19 cellular contexts compared by ENCODE assay signal in the genomic region with DNA sequence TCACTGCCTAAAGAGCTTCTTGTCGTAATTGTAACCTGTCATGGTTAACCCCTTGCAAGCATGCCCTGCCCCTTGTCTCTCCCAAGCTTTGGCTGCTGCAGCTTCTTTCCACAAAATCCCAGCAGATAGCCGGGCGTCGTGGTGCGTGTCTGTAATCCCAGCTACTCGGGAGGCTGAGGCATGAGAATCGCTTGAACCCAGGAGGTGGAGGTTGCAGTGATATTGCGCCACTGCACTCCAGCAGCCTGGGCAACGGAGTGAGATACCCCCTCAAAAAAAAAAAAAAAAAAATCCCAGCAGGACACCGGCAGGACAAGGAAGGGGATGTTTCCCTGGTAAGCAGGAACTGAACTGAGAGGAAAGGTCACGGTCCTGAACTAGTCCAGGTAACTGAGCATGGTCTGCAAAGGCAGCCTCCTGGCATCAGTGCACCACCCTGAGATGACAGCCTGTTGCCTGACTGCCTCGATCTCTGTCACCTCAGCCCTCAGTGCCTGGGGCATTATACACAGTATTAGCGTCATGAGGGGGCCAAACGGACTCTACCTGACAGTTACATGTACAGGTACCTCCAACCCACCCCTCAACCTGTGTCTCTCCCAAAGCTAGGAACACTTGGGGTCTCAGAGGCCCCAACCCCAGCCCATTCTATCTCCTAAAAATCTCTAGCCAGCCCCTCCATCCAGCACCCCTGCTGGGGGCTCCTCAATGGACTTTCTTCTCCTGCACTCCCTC. TPM values are rescaled to one million over a fixed set of nuclear protein-coding genes. Genes with fewer than 3 reads are reported as not detected.
A peak's percentile ranks its signal among the peaks of the same experiment; 100 is the strongest.
DNase-seq lines count a peak whose midpoint lies in the region; ATAC-seq and TF ChIP-seq lines count a peak whose summit lies in the region.
"Had no signal": no experiment of that assay in that cellular context is flagged by ENCODE, and none has a peak within 500 bp of the region (broad histone marks: within the 10 kb centered on the region; RNA-seq: fewer than 3 reads in every experiment).

No MANE protein-coding gene starts in this region.

- intact Hi-C loops in activated naive CD4-positive, alpha-beta T cell treated with anti-CD3 and anti-CD28 coated beads for 36 hours (cut with micrococcal nuclease) = loop anchor here (5.0 kb wide), 1 partner anchor 54 kb away; no protein-coding TSS in a partner anchor
- intact Hi-C loops in activated CD8-positive, alpha-beta T cell treated with anti-CD3 and anti-CD28 coated beads for 36 hours (cut with micrococcal nuclease) = no loop called here

- no peak overlapping the region for H3K4me3 ChIP-seq in hepatocyte
- H3K4me3 ChIP-seq in skeletal muscle satellite cell (ENCODE audit: low read length) = no peak overlapping the region
- H3K4me3 ChIP-seq: HAP-1, lung, ovary, SK-N-MC had no signal

- no peaks in the 10 kb centered on the region for H3K9me3 Mint-ChIP-seq in activated naive CD4-positive, alpha-beta T cell treated with anti-CD3 and anti-CD28 coated beads for 36 hours
- no peaks in the 10 kb centered on the region for H3K9me3 Mint-ChIP-seq in activated CD8-positive, alpha-beta T cell treated with anti-CD3 and anti-CD28 coated beads for 36 hours

- no peaks in the 10 kb centered on the region for H4K20me1 ChIP-seq in hepatocyte (ENCODE audit: insufficient read depth, poor library complexity, severe bottlenecking)

- H3K4me2 ChIP-seq in hepatocyte = peak overlapping the region; percentile 94
- H3K4me2 ChIP-seq in skeletal muscle satellite cell (ENCODE audit: low read length) = peak overlapping the region; percentile 100

- H3K36me3 ChIP-seq in hepatocyte (replicated peaks; ENCODE audit: insufficient read depth, low read depth) (no peaks in the 10 kb centered on the region), skeletal muscle satellite cell (ENCODE audit: insufficient read depth, low read length) (no peaks in the 10 kb centered on the region)
- H3K36me3 ChIP-seq: ascending aorta, HAP-1, ovary, spleen had no signal

- no peaks in the 10 kb centered on the region for H3K9me2 ChIP-seq in hepatocyte (replicated peaks; ENCODE audit: insufficient read depth)

- H3K27me3 ChIP-seq in hepatocyte (no peaks in the 10 kb centered on the region), skeletal muscle satellite cell (ENCODE audit: control insufficient read depth, insufficient read depth, low read length) (no peaks in the 10 kb centered on the region)
- H3K27me3 ChIP-seq: ascending aorta, ovary had no signal

- H3K27ac Mint-ChIP-seq in activated naive CD4-positive, alpha-beta T cell treated with anti-CD3 and anti-CD28 coated beads for 36 hours = no peak overlapping the region
- H3K27ac Mint-ChIP-seq in activated CD8-positive, alpha-beta T cell treated with anti-CD3 and anti-CD28 coated beads for 36 hours = no peak overlapping the region

- H3K27me3 Mint-ChIP-seq in activated naive CD4-positive, alpha-beta T cell treated with anti-CD3 and anti-CD28 coated beads for 36 hours (ENCODE audit: low read depth) = peaks cover 13% of the 10 kb centered on the region
- peaks cover 26% of the 10 kb centered on the region for H3K27me3 Mint-ChIP-seq in activated CD8-positive, alpha-beta T cell treated with anti-CD3 and anti-CD28 coated beads for 36 hours

- no peak overlapping the region for H3K27ac ChIP-seq in hepatocyte
- H3K27ac ChIP-seq: ascending aorta, HL-60, SK-N-MC, spleen had no signal

- no peak for ATAC-seq in activated CD8-positive, alpha-beta T cell treated with anti-CD3 and anti-CD28 coated beads for 36 hours
- ATAC-seq in HG03135 (IDR thresholded peaks at IDR 0.05; ENCODE audit: unreplicated experiment) = no peak

- H3K4me1 ChIP-seq in hepatocyte (ENCODE audit: insufficient read depth) = peaks cover 29% of the 10 kb centered on the region
- H3K4me1 ChIP-seq in skeletal muscle satellite cell (ENCODE audit: control insufficient read depth, insufficient read depth, low read length) = peaks cover 13% of the 10 kb centered on the region

- POLR2A ChIA-PET in activated CD8-positive, alpha-beta T cell treated with anti-CD3 and anti-CD28 coated beads for 36 hours (lab: Charles Lee) = interaction anchor here (1.4 to 3.2 kb wide), 2 partner anchors 13 to 331 kb away, joined by 3 to 25 read pairs; a partner anchor contains a TSS

- H3K36me3 Mint-ChIP-seq in activated naive CD4-positive, alpha-beta T cell treated with anti-CD3 and anti-CD28 coated beads for 36 hours (ENCODE audit: low read depth) = no peaks in the 10 kb centered on the region
- no peaks in the 10 kb centered on the region for H3K36me3 Mint-ChIP-seq in activated CD8-positive, alpha-beta T cell treated with anti-CD3 and anti-CD28 coated beads for 36 hours (ENCODE audit: low read depth)

- 71% methylated on average over 14 of the region's 14 CpGs for whole genome bisulfite sequencing in hepatocyte (ENCODE audit: low lambda C conversion rate, missing lambda C conversion rate)

- H3K4me3 Mint-ChIP-seq in activated naive CD4-positive, alpha-beta T cell treated with anti-CD3 and anti-CD28 coated beads for 36 hours = peak overlapping the region; percentile 72
- H3K4me3 Mint-ChIP-seq in activated CD8-positive, alpha-beta T cell treated with anti-CD3 and anti-CD28 coated beads for 36 hours = peak overlapping the region; percentile 16

- no peak overlapping the region for H2AFZ ChIP-seq in hepatocyte

- H3K4me1 Mint-ChIP-seq in activated naive CD4-positive, alpha-beta T cell treated with anti-CD3 and anti-CD28 coated beads for 36 hours (ENCODE audit: low read depth) = peaks cover 20% of the 10 kb centered on the region
- H3K4me1 Mint-ChIP-seq in activated CD8-positive, alpha-beta T cell treated with anti-CD3 and anti-CD28 coated beads for 36 hours (ENCODE audit: low read depth) = peaks cover 17% of the 10 kb centered on the region

- no peak for DNase-seq in activated naive CD4-positive, alpha-beta T cell treated with anti-CD3 and anti-CD28 coated beads for 36 hours
- no peak for DNase-seq in activated naive CD4-positive, alpha-beta T cell treated with Interleukin-2 at 50 U/mL for 16 hours
- DNase-seq in activated CD8-positive, alpha-beta T cell treated with anti-CD3 and anti-CD28 coated beads for 36 hours = no peak
- no peak for DNase-seq in hepatocyte (ENCODE audit: low spot score)
- no peak for DNase-seq in kidney glomerular epithelial cell (lab: John Stamatoyannopoulos, UW)
- DNase-seq in activated CD8-positive, alpha-beta memory T cell treated with anti-CD3 and anti-CD28 coated beads, Interleukin-2, amount 50 U/mL, for 48 hours = no peak
- DNase-seq: activated CD8-positive, alpha-beta memory T cell treated with anti-CD3 and anti-CD28 coated beads, Interleukin-2, amount 50 U/mL, for 4 hours; Karpas-422; NCI-H1417; NCI-H345; spleen had no signal

- peaks cover 35% of the 10 kb centered on the region for H3K79me2 ChIP-seq in hepatocyte

- TF ChIP-seq CTCF in activated CD8-positive, alpha-beta T cell treated with anti-CD3 and anti-CD28 coated beads for 36 hours (IDR thresholded peaks at IDR 0.05) = no peak
- no peak for TF ChIP-seq CTCF in hepatocyte (IDR thresholded peaks at IDR 0.05; ENCODE audit: poor library complexity)

- no peaks in the 10 kb centered on the region for H3K9me3 ChIP-seq in hepatocyte (ENCODE audit: low read depth)
- H3K9me3 ChIP-seq in skeletal muscle satellite cell (replicated peaks; ENCODE audit: low read length) = no peaks in the 10 kb centered on the region
- H3K9me3 ChIP-seq: ascending aorta, HAP-1, ovary, spleen had no signal

- H3K9ac ChIP-seq in skeletal muscle satellite cell (ENCODE audit: low read depth, low read length) = no peak overlapping the region

- CTCF ChIA-PET in activated naive CD4-positive, alpha-beta T cell treated with anti-CD3 and anti-CD28 coated beads for 36 hours (lab: Charles Lee) = interaction anchor here (0.8 kb wide), 1 partner anchor 145 kb away, joined by 3 read pairs; no protein-coding TSS in a partner anchor
- CTCF ChIA-PET in activated CD8-positive, alpha-beta T cell treated with anti-CD3 and anti-CD28 coated beads for 36 hours (lab: Charles Lee) = interaction anchor here (0.7 to 1.6 kb wide), 5 partner anchors 8 to 41 kb away, joined by 3 to 4 read pairs (median 3); no protein-coding TSS in a partner anchor

RNA-seq across cellular contexts. Expression of a gene that starts 1.8 kb away (rescaled TPM):
- total RNA-seq in activated naive CD4-positive, alpha-beta T cell treated with anti-CD3 and anti-CD28 coated beads for 36 hours = 1 to 10 TPM; 1.2 to 1.4 TPM
- 1 to 10 TPM; 1.3 to 1.4 TPM for total RNA-seq in activated CD8-positive, alpha-beta T cell treated with anti-CD3 and anti-CD28 coated beads for 36 hours
- 36.4 and 38.1 TPM in 2 replicates for total RNA-seq in hepatocyte
- 32.7 and 35.3 TPM in 2 replicates for polyA plus RNA-seq in hepatocyte
- total RNA-seq in skeletal muscle satellite cell (2012; rRNA removed) = 2.4 and 4.1 TPM in 2 replicates

RNA-seq across cellular contexts. Expression of a gene that starts 11.9 kb away (rescaled TPM):
- 10 to 100 TPM; 11.8 to 12.0 TPM for total RNA-seq in activated naive CD4-positive, alpha-beta T cell treated with anti-CD3 and anti-CD28 coated beads for 36 hours
- 10 to 100 TPM; 17.3 to 18.1 TPM for total RNA-seq in activated CD8-positive, alpha-beta T cell treated with anti-CD3 and anti-CD28 coated beads for 36 hours
- total RNA-seq in hepatocyte = 25.2 and 27.8 TPM in 2 replicates
- polyA plus RNA-seq in hepatocyte = 16.0 and 21.8 TPM in 2 replicates
- 10.6 and 12.0 TPM in 2 replicates for total RNA-seq in skeletal muscle satellite cell (2012; rRNA removed)

RNA-seq across cellular contexts. Expression of a gene that starts 11.9 kb away (rescaled TPM):
- total RNA-seq in activated naive CD4-positive, alpha-beta T cell treated with anti-CD3 and anti-CD28 coated beads for 36 hours = 1 to 10 TPM; 5.4 to 5.9 TPM
- total RNA-seq in activated CD8-positive, alpha-beta T cell treated with anti-CD3 and anti-CD28 coated beads for 36 hours = 1 to 10 TPM; 5.0 to 6.9 TPM
- total RNA-seq in hepatocyte = 4.0 and 4.8 TPM in 2 replicates
- 5.8 and 6.1 TPM in 2 replicates for polyA plus RNA-seq in hepatocyte
- total RNA-seq in skeletal muscle satellite cell (2012; rRNA removed) = 2.2 and 2.3 TPM in 2 replicates

RNA-seq across cellular contexts. Expression of a gene that starts 32.9 kb away (rescaled TPM):
- 10 to 100 TPM; 78.2 to 79.5 TPM for total RNA-seq in activated naive CD4-positive, alpha-beta T cell treated with anti-CD3 and anti-CD28 coated beads for 36 hours
- 10 to 100 TPM; 50.1 to 54.1 TPM for total RNA-seq in activated CD8-positive, alpha-beta T cell treated with anti-CD3 and anti-CD28 coated beads for 36 hours
- 92.9 and 95.2 TPM in 2 replicates for total RNA-seq in hepatocyte
- polyA plus RNA-seq in hepatocyte = 154 and 159 TPM in 2 replicates
- total RNA-seq in skeletal muscle satellite cell (2012; rRNA removed) = 17.0 and 29.4 TPM in 2 replicates

RNA-seq across cellular contexts. Expression of a gene that starts 37.7 kb away (rescaled TPM):
- 10 to 100 TPM; 38.2 to 42.1 TPM for total RNA-seq in activated naive CD4-positive, alpha-beta T cell treated with anti-CD3 and anti-CD28 coated beads for 36 hours
- 10 to 100 TPM; 56.3 to 66.9 TPM for total RNA-seq in activated CD8-positive, alpha-beta T cell treated with anti-CD3 and anti-CD28 coated beads for 36 hours
- 27.8 and 33.5 TPM in 2 replicates for total RNA-seq in hepatocyte
- 48.2 and 73.9 TPM in 2 replicates for polyA plus RNA-seq in hepatocyte
- total RNA-seq in skeletal muscle satellite cell (2012; rRNA removed) = 32.3 and 38.0 TPM in 2 replicates

Comparison
In these comparisons a context has a peak if more than half of its experiments do, and no peak if none do; other contexts are left out.
1. RNA of a gene that starts 1.8 kb away (total RNA-seq): 36.4 to 38.1 TPM in hepatocyte; 1.3 to 1.4 TPM in activated CD8-positive, alpha-beta T cell treated with anti-CD3 and anti-CD28 coated beads for 36 hours and 1.2 to 1.4 TPM in activated naive CD4-positive, alpha-beta T cell treated with anti-CD3 and anti-CD28 coated beads for 36 hours; every median in the first group is over 10 times any median in the second.